In the genomic region with DNA sequence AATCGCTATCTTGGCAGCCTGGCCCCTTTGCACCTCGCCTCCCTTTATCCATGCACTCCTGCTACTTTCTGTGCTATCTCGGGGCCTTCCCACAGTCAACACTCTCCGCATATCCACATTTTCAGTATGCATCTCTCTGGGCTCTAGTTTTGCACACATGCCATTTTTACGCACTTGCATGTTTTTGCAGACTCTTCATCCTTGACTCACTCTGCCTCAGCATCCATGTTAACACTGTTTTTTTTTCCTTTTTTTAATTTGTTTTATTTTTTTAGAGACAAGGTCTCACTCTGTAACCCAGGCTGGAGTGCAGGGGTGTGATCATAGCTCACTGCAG, we compare ENCODE assay signal across 10 cellular contexts. TPM values are rescaled to one million over a fixed set of nuclear protein-coding genes. Genes with fewer than 3 reads are reported as not detected.
A peak's percentile ranks its signal among the peaks of the same experiment; 100 is the strongest.
DNase-seq lines count a peak whose midpoint lies in the region; ATAC-seq and TF ChIP-seq lines count a peak whose summit lies in the region.
"Had no signal": no experiment of that assay in that cellular context is flagged by ENCODE, and none has a peak within 500 bp of the region (broad histone marks: within the 10 kb centered on the region; RNA-seq: fewer than 3 reads in every experiment).

No MANE protein-coding gene starts in this region.

- H3K4me1 ChIP-seq in IMR-90 (ENCODE audit: control insufficient read depth, insufficient read depth, low read length): peaks cover 15% of the 10 kb centered on the region
- H3K4me1 ChIP-seq in fibroblast of lung (ENCODE audit: control insufficient read depth, extremely low read depth, insufficient read depth, low read length): peaks cover 11% of the 10 kb centered on the region
- H3K4me1 ChIP-seq in prostate gland (replicated peaks): peaks cover 8% of the 10 kb centered on the region

- no peak overlapping the region for H2BK20ac ChIP-seq in IMR-90 (ENCODE audit: low read depth, low read length)

- H3K4ac ChIP-seq in IMR-90 (ENCODE audit: low read depth, low read length): peak overlapping the region; percentile 91

- peak overlapping the region; percentile 75 for H2BK120ac ChIP-seq in IMR-90 (ENCODE audit: low read depth, low read length)

- peak overlapping the region; percentile 34; the same call in 1 of the 2 replicates for H3K9ac ChIP-seq in IMR-90 (ENCODE audit: low read depth, low read length)
- no peak overlapping the region for H3K9ac ChIP-seq in fibroblast of lung (ENCODE audit: insufficient read depth, low read length)

- POLR2A ChIA-PET in IMR-90 (lab: Charles Lee; ENCODE audit: unreplicated experiment): no interaction called here

- peak overlapping the region; percentile 36 for H2BK5ac ChIP-seq in IMR-90 (ENCODE audit: low read depth, low read length, poor library complexity, severe bottlenecking)

- BruUV-seq in IMR-90 (replicated peaks; lab: Mats Ljungman, UMichigan): no TSS peak

- 2% methylated on average over 4 of the region's 5 CpGs; no CpG with 5 or more reads in 1 of the 2 experiments for WGBS in IMR-90 (ENCODE audit: extremely low coverage in 2 of 2, insufficient read length in 1 of 2), 2 experiments
- 12% methylated on average over 5 of the region's 5 CpGs for WGBS in prostate gland

- H4K91ac ChIP-seq in IMR-90 (ENCODE audit: insufficient read depth, low read depth, low read length): no peak overlapping the region

- H2BK15ac ChIP-seq in IMR-90 (ENCODE audit: low read depth, low read length): no peak overlapping the region

- H3K56ac ChIP-seq in IMR-90 (ENCODE audit: extremely low read depth, insufficient read depth, low read length): peak overlapping the region; percentile 26; the same call in 1 of the 2 replicates

- H4K20me1 ChIP-seq in IMR-90 (ENCODE audit: insufficient read depth, low read length): no peaks in the 10 kb centered on the region
- H4K20me1 ChIP-seq in fibroblast of lung (ENCODE audit: control insufficient read depth, extremely low read depth, insufficient read depth, low read length): no peaks in the 10 kb centered on the region

- peak overlapping the region; percentile 1; the same call in 1 of the 2 replicates for H4K5ac ChIP-seq in IMR-90 (ENCODE audit: low read depth, low read length)

- in situ Hi-C loops in IMR-90 (cut with MboI; ENCODE audit: low sequenced_read_pairs): no loop called here

- H2AK9ac ChIP-seq in IMR-90 (replicated peaks; ENCODE audit: low read depth, low read length, poor library complexity): peak overlapping the region; percentile 97

- H2AFZ ChIP-seq in IMR-90 (replicated peaks; ENCODE audit: low read length, poor library complexity) (peak overlapping the region; percentile 92), fibroblast of lung (ENCODE audit: low read length) (peak overlapping the region; percentile 82)

- DNase-seq in AG09309 (ENCODE audit: low read depth) (no peak), IMR-90 (peak; percentile 52), fibroblast of lung (ENCODE audit: low read depth in 2 of 2) (peak; percentile 32 to 37), prostate gland (ENCODE audit: low spot score) (no peak), NCI-H446 treated with DMSO at 0.1 percent for 48 hours (lab: John Stamatoyannopoulos, UW) (no peak)
- DNase-seq: activated CD4-positive, alpha-beta memory T cell treated with anti-CD3 and anti-CD28 coated beads, Interleukin-2, amount 10 ng/mL, durations not matched to agents 7 days and 5 days; stimulated activated naive CD8-positive, alpha-beta T cell treated with anti-CD3 and anti-CD28 coated beads, Interleukin-15, Interleukin-2, amounts not matched to agents 100 U/mL and 50 U/mL, for 24 hours had no signal

- intact Hi-C loops in IMR-90 (cut with micrococcal nuclease) (no loop called here), prostate gland (cut with DNase I) (no loop called here)

- ATAC-seq in IMR-90 (ENCODE audit: low read depth) (no peak), GM21786 (IDR thresholded peaks at IDR 0.05; ENCODE audit: unreplicated experiment) (no peak), GM19351 (IDR thresholded peaks at IDR 0.05; ENCODE audit: unreplicated experiment) (no peak), GM21737 (IDR thresholded peaks at IDR 0.05; ENCODE audit: unreplicated experiment) (no peak)
- ATAC-seq: stimulated activated naive CD8-positive, alpha-beta T cell treated with anti-CD3 and anti-CD28 coated beads, Interleukin-15, Interleukin-2, amounts not matched to agents 100 U/mL and 50 U/mL, for 24 hours had no signal

- H3K9me3 ChIP-seq in IMR-90 (ENCODE audit: control insufficient read depth, insufficient read depth, low read length) (no peaks in the 10 kb centered on the region), fibroblast of lung (ENCODE audit: control insufficient read depth, insufficient read depth, low read depth, low read length) (no peaks in the 10 kb centered on the region), prostate gland (no peaks in the 10 kb centered on the region)

- CTCF ChIA-PET in IMR-90 (lab: Yijun Ruan, JAX): no interaction called here

- peak overlapping the region; percentile 89; a peak in 3 of 4 replicates for H4K8ac ChIP-seq in IMR-90 (ENCODE audit: low read depth in 2 of 2, low read length in 2 of 2)

- dilution Hi-C loops in IMR-90 (cut with HindIII; ENCODE audit: low sequenced_read_pairs, unreplicated experiment): no loop called here

- H3K79me2 ChIP-seq in fibroblast of lung (ENCODE audit: control insufficient read depth, insufficient read depth, low read length): no peaks in the 10 kb centered on the region

- H3K27ac ChIP-seq in IMR-90 (ENCODE audit: insufficient read depth, low read length): peak overlapping the region; percentile 52
- H3K27ac ChIP-seq in fibroblast of lung (ENCODE audit: insufficient read depth, low read length): no peak overlapping the region
- H3K27ac ChIP-seq in prostate gland: peak overlapping the region; percentile 32 to 59

- H3K14ac ChIP-seq in IMR-90 (replicated peaks; ENCODE audit: low read depth, low read length): peak overlapping the region; percentile 61

- H3K27me3 ChIP-seq in IMR-90 (ENCODE audit: control insufficient read depth, insufficient read depth, low read length) (no peaks in the 10 kb centered on the region), fibroblast of lung (ENCODE audit: control insufficient read depth, insufficient read depth, low read length) (no peaks in the 10 kb centered on the region), prostate gland (replicated peaks; ENCODE audit: insufficient read depth) (no peaks in the 10 kb centered on the region)

- peak overlapping the region; percentile 44; the same call in 1 of the 2 replicates for H3K23ac ChIP-seq in IMR-90 (ENCODE audit: low read depth, low read length)

- TF ChIP-seq POLR2A in IMR-90 (IDR thresholded peaks at IDR 0.05; ENCODE audit: low read depth, low read length): no peak
- no peak for TF ChIP-seq POLR2A in prostate gland (IDR thresholded peaks at IDR 0.05)

- no peaks in the 10 kb centered on the region for H3K36me3 ChIP-seq in IMR-90 (ENCODE audit: control insufficient read depth, insufficient read depth, low read length)
- H3K36me3 ChIP-seq in fibroblast of lung (ENCODE audit: control insufficient read depth, insufficient read depth, low read length): no peaks in the 10 kb centered on the region
- H3K36me3 ChIP-seq in prostate gland: no peaks in the 10 kb centered on the region

- H3K4me3 ChIP-seq in AG09309 (ENCODE audit: control insufficient read depth, low read depth, low read length) (peak overlapping the region; percentile 30), IMR-90 (ENCODE audit: insufficient read depth, low read depth, low read length) (peak overlapping the region; percentile 2; the same call in 1 of the 2 replicates), fibroblast of lung (replicated peaks in 1 of 4; ENCODE audit: control extremely low read depth in 1 of 4, insufficient read depth in 1 of 4, low read depth in 3 of 4, low read length in 4 of 4) (peak overlapping the region in 2 of 4 experiments; percentile 33 to 55), prostate gland (peak overlapping the region in 1 of 2 donors; percentile 16)

- no peak for TF ChIP-seq RAD21 in IMR-90 (IDR thresholded peaks at IDR 0.05; ENCODE audit: low read length)

- H3K9me1 ChIP-seq in IMR-90 (ENCODE audit: insufficient read depth, low read length): peaks cover 7% of the 10 kb centered on the region; the same call in 1 of the 2 replicates

- peaks cover 6 to 32% of the 10 kb centered on the region in 2 experiments; a peak in 3 of 4 replicates for H3K79me1 ChIP-seq in IMR-90 (ENCODE audit: low read depth in 1 of 2, low read length in 2 of 2)

- H3K18ac ChIP-seq in IMR-90 (ENCODE audit: low read depth, low read length): no peak overlapping the region

- peak overlapping the region; percentile 11; the same call in 1 of the 2 replicates for H2AK5ac ChIP-seq in IMR-90 (ENCODE audit: low read depth, low read length)

- TF ChIP-seq CTCF in AG09309 (IDR thresholded peaks at IDR 0.05; ENCODE audit: control insufficient read depth, insufficient read depth, low read depth, low read length, missing control alignments) (no peak), IMR-90 (conservative IDR thresholded peaks at IDR 0.05; ENCODE audit: low read depth, low read length) (no peak), fibroblast of lung (conservative IDR thresholded peaks at IDR 0.05 in 1 of 2, IDR thresholded peaks at IDR 0.05 in 1 of 2; ENCODE audit: low read depth in 1 of 2, low read length in 2 of 2) (no peak), prostate gland (IDR thresholded peaks at IDR 0.05) (no peak)

- H3K4me2 ChIP-seq in IMR-90 (ENCODE audit: low read depth, low read length) (peak overlapping the region; percentile 51), fibroblast of lung (ENCODE audit: extremely low read depth, insufficient read depth, low read length) (peak overlapping the region; percentile 66)

RNA-seq across cellular contexts. Expression of gene MAMSTR, which starts 2.5 kb away (rescaled TPM):
- total RNA-seq in IMR-90 (2012; rRNA removed) (0.18 and 0.28 TPM in 2 replicates), fibroblast of lung (0.51 and 0.99 TPM in 2 replicates), prostate gland (10 to 100 TPM in 1 of 2 donors, 1 to 10 TPM in 1; 2.6 to 13.9 TPM)
- polyA plus RNA-seq in IMR-90 (2012; rRNA removed) (1.9 and 2.7 TPM in 2 replicates), fibroblast of lung (0.84 and 1.8 TPM in 2 replicates)
- polyA plus RNA-seq in IMR-90 (2012; cell fraction: cytosol; rRNA removed): 2.2 and 3.7 TPM in 2 replicates
- polyA plus RNA-seq in IMR-90 (2012; cell fraction: nucleus; rRNA removed; ENCODE audit: low replicate concordance): 2.3 and 4.1 TPM in 2 replicates
- 2.9 and 6.0 TPM in 2 replicates for polyA plus RNA-seq in fibroblast of lung (2012)
- 6.6 and 14.4 TPM in 2 replicates for polyA minus RNA-seq in fibroblast of lung (ENCODE audit: low replicate concordance)

RNA-seq across cellular contexts. Expression of gene FUT2, which starts 21.3 kb away (rescaled TPM):
- total RNA-seq in IMR-90 (2012; rRNA removed) (not detected in 2 replicates), fibroblast of lung (under 0.01 TPM in 1 of 2 replicates, not detected in the other), prostate gland (1 to 10 TPM; 1.4 to 2.7 TPM)
- polyA plus RNA-seq in IMR-90 (2012; rRNA removed) (not detected in 2 replicates), fibroblast of lung (not detected in 2 replicates)
- not detected in 2 replicates for polyA plus RNA-seq in IMR-90 (2012; cell fraction: cytosol; rRNA removed)
- polyA plus RNA-seq in IMR-90 (2012; cell fraction: nucleus; rRNA removed; ENCODE audit: low replicate concordance): not detected in 2 replicates
- polyA plus RNA-seq in fibroblast of lung (2012): 0.15 and 0.30 TPM in 2 replicates
- not detected in 2 replicates for polyA minus RNA-seq in fibroblast of lung (ENCODE audit: low replicate concordance)
- total RNA-seq: activated CD4-positive, alpha-beta memory T cell treated with anti-CD3 and anti-CD28 coated beads, Interleukin-2, amount 10 ng/mL, durations not matched to agents 7 days and 5 days had no signal

RNA-seq across cellular contexts. Expression of gene RASIP1, which starts 23.4 kb away (rescaled TPM):
- under 0.01 and 0.18 TPM in 2 replicates for total RNA-seq in IMR-90 (2012; rRNA removed)
- 0.51 and 0.67 TPM in 2 replicates for polyA plus RNA-seq in IMR-90 (2012; rRNA removed)
- polyA plus RNA-seq in IMR-90 (2012; cell fraction: cytosol; rRNA removed): 0.63 and 1.0 TPM in 2 replicates
- 0.36 and 0.79 TPM in 2 replicates for polyA plus RNA-seq in IMR-90 (2012; cell fraction: nucleus; rRNA removed; ENCODE audit: low replicate concordance)
- total RNA-seq in fibroblast of lung: 0.99 and 1.5 TPM in 2 replicates
- polyA plus RNA-seq in fibroblast of lung: 1.2 and 1.6 TPM in 2 replicates
- polyA plus RNA-seq in fibroblast of lung (2012): 1.3 and 1.5 TPM in 2 replicates
- 3.3 and 3.7 TPM in 2 replicates for polyA minus RNA-seq in fibroblast of lung (ENCODE audit: low replicate concordance)
- total RNA-seq in prostate gland: 10 to 100 TPM in 1 of 2 donors, 1 to 10 TPM in 1; 9.1 to 16.2 TPM

RNA-seq across cellular contexts. Expression of gene IZUMO1, which starts 29.7 kb away (rescaled TPM):
- total RNA-seq in IMR-90 (2012; rRNA removed) (not detected in 2 replicates), fibroblast of lung (not detected in 2 replicates), prostate gland (1 to 10 TPM in 1 of 2 donors, not detected in 1; 6.4 TPM)
- polyA plus RNA-seq in IMR-90 (2012; rRNA removed) (not detected in 2 replicates), fibroblast of lung (not detected in 2 replicates)
- polyA plus RNA-seq in IMR-90 (2012; cell fraction: cytosol; rRNA removed): not detected in 2 replicates
- polyA plus RNA-seq in IMR-90 (2012; cell fraction: nucleus; rRNA removed; ENCODE audit: low replicate concordance): 0.05 and 0.07 TPM in 2 replicates
- polyA plus RNA-seq in fibroblast of lung (2012): not detected in 2 replicates
- polyA minus RNA-seq in fibroblast of lung (ENCODE audit: low replicate concordance): not detected in 2 replicates
- total RNA-seq: activated CD4-positive, alpha-beta memory T cell treated with anti-CD3 and anti-CD28 coated beads, Interleukin-2, amount 10 ng/mL, durations not matched to agents 7 days and 5 days had no signal

RNA-seq across cellular contexts. Expression of gene FUT1, which starts 35.4 kb away (rescaled TPM):
- total RNA-seq in IMR-90 (2012; rRNA removed) (under 0.01 and 0.18 TPM in 2 replicates), fibroblast of lung (under 0.01 and 0.17 TPM in 2 replicates), prostate gland (1 to 10 TPM; 2.1 to 4.1 TPM)
- polyA plus RNA-seq in IMR-90 (2012; rRNA removed) (0.03 and 0.09 TPM in 2 replicates), fibroblast of lung (0.02 and 0.06 TPM in 2 replicates)
- 0.01 and 0.12 TPM in 2 replicates for polyA plus RNA-seq in IMR-90 (2012; cell fraction: cytosol; rRNA removed)
- polyA plus RNA-seq in IMR-90 (2012; cell fraction: nucleus; rRNA removed; ENCODE audit: low replicate concordance): 0.02 and 0.04 TPM in 2 replicates
- polyA plus RNA-seq in fibroblast of lung (2012): 0.06 TPM in 1 of 2 replicates, not detected in the other
- 0.07 TPM in 1 of 2 replicates, not detected in the other for polyA minus RNA-seq in fibroblast of lung (ENCODE audit: low replicate concordance)

Comparison
In these comparisons a context has a peak if more than half of its experiments do, and no peak if none do; other contexts are left out.
1. DNase-seq: peak in IMR-90 (single experiment) and fibroblast of lung (2 of 2); none in AG09309 (single experiment), prostate gland (single experiment) and NCI-H446 treated with DMSO at 0.1 percent for 48 hours (single experiment).